8 cellular contexts compared by ENCODE assay signal in genomic region chr12:111368291-111368683, GRCh38. TPM values are rescaled to one million over a fixed set of nuclear protein-coding genes. Genes with fewer than 3 reads are reported as not detected.
A peak's percentile ranks its signal among the peaks of the same experiment; 100 is the strongest.
DNase-seq lines count a peak whose midpoint lies in the region; ATAC-seq, FAIRE-seq and TF ChIP-seq lines count a peak whose summit lies in the region.

No MANE protein-coding gene starts in this region.

- H3K4me1 ChIP-seq in CD8-positive, alpha-beta T cell (ENCODE audit: insufficient read depth, low read length) = peaks cover 20% of the 10 kb centered on the region
- peaks cover 22% of the 10 kb centered on the region for H3K4me1 ChIP-seq in mesenchymal stem cell (ENCODE audit: control insufficient read depth, insufficient read depth, low read depth, low read length)
- H3K4me1 ChIP-seq in aorta (ENCODE audit: control insufficient read depth in 1 of 2, insufficient read depth in 2 of 2, low read length in 2 of 2) = no peaks in the 10 kb centered on the region

- peak overlapping the region; percentile 87 for H2AFZ ChIP-seq in mesenchymal stem cell (ENCODE audit: low read depth, low read length)

- H3K36me3 ChIP-seq in CD8-positive, alpha-beta T cell (ENCODE audit: insufficient read depth, low read length) = no peaks in the 10 kb centered on the region
- peaks cover 17 to 22% of the 10 kb centered on the region in 2 experiments for H3K36me3 ChIP-seq in mesenchymal stem cell (ENCODE audit: control insufficient read depth in 1 of 2, insufficient read depth in 2 of 2, low read depth in 1 of 2, low read length in 2 of 2)
- no peaks in the 10 kb centered on the region for H3K36me3 ChIP-seq in aorta (ENCODE audit: control insufficient read depth in 1 of 2, insufficient read depth in 2 of 2, low read length in 1 of 2)

- H2AK5ac ChIP-seq in mesenchymal stem cell (ENCODE audit: low read length, severe bottlenecking) = no peak overlapping the region

- 4% methylated on average over 13 of the region's 13 CpGs for WGBS in mesenchymal stem cell
- 0 to 1% methylated on average over 13 of the region's 13 CpGs for WGBS in aorta, 2 donors

- H3K9ac ChIP-seq in mesenchymal stem cell (ENCODE audit: low read length) = peak overlapping the region; percentile 89

- in situ Hi-C loops in KBM-7 (cut with MboI; ENCODE audit: low pct_unique_long_range_greater_than_20kb, low sequenced_read_pairs) = no loop called here

- no peak overlapping the region for H2BK5ac ChIP-seq in mesenchymal stem cell (ENCODE audit: low read depth, low read length, poor library complexity, severe bottlenecking)

- peak overlapping the region; percentile 64 for H3K4me3 ChIP-seq in CD8-positive, alpha-beta T cell (ENCODE audit: low read depth, low read length)
- H3K4me3 ChIP-seq in cardiac fibroblast (replicated peaks in 1 of 2; ENCODE audit: low read depth in 2 of 2, low read length in 2 of 2) (peak overlapping the region; percentile 87 to 92), mesenchymal stem cell (ENCODE audit: insufficient read depth in 1 of 2, low read depth in 1 of 2, low read length in 2 of 2) (peak overlapping the region; percentile 94 to 99), aorta (ENCODE audit: low read length in 2 of 2) (peak overlapping the region; percentile 72 to 73)

- no peaks in the 10 kb centered on the region for H3K27me3 ChIP-seq in CD8-positive, alpha-beta T cell (ENCODE audit: insufficient read depth, low read length)
- H3K27me3 ChIP-seq in mesenchymal stem cell (ENCODE audit: control insufficient read depth in 1 of 2, insufficient read depth in 1 of 2, low read length in 2 of 2) (no peaks in the 10 kb centered on the region), aorta (ENCODE audit: control insufficient read depth in 1 of 2, insufficient read depth in 2 of 2, low read length in 1 of 2) (no peaks in the 10 kb centered on the region)

- H2BK12ac ChIP-seq in mesenchymal stem cell (ENCODE audit: low read length in 2 of 2) = no peak overlapping the region

- no peak for FAIRE-seq in HTR-8/SVneo (lab: Jason Lieb, UNC)

- peak; percentile 4 for ATAC-seq in CD8-positive, alpha-beta T cell
- ATAC-seq in aorta (ENCODE audit: low FRiP score) = peak; percentile 26

- intact Hi-C loops in CD8-positive, alpha-beta T cell (cut with DNase I, micrococcal nuclease) = loop anchor here in 1 of 2 experiments (5.0 kb wide), 1 partner anchor 474 kb away; the partner anchor contains the start of gene MAPKAPK5
- intact Hi-C loops in aorta (cut with DNase I) = no loop called here

- no peak overlapping the region for H3K4ac ChIP-seq in mesenchymal stem cell (ENCODE audit: low read depth in 1 of 2, low read length in 2 of 2)

- H3K9me3 Mint-ChIP-seq in CD8-positive, alpha-beta T cell = no peaks in the 10 kb centered on the region

- H3K79me1 ChIP-seq in mesenchymal stem cell (replicated peaks; ENCODE audit: low read length, poor library complexity, severe bottlenecking) = peaks cover 24% of the 10 kb centered on the region

- peak overlapping the region; percentile 42 for H2BK120ac ChIP-seq in mesenchymal stem cell (ENCODE audit: low read depth, low read length)

- H4K8ac ChIP-seq in mesenchymal stem cell (ENCODE audit: low read length) = no peak overlapping the region

- H3K27ac ChIP-seq in CD8-positive, alpha-beta T cell (ENCODE audit: low read depth, low read length) = no peak overlapping the region
- H3K27ac ChIP-seq in mesenchymal stem cell (ENCODE audit: low read length, poor library complexity, severe bottlenecking) = no peak overlapping the region
- H3K27ac ChIP-seq in aorta (ENCODE audit: low read depth in 1 of 2, low read length in 2 of 2) = no peak overlapping the region

- no peak for DNase-seq in CD8-positive, alpha-beta T cell
- DNase-seq in KBM-7 (peak; percentile 27), cardiac fibroblast (ENCODE audit: low read depth in 2 of 2) (peak in 1 of 2 donors; percentile 18), mesenchymal stem cell (peak; percentile 24), aorta (peak in 1 of 2 donors; percentile 60), NOMO-1 (lab: John Stamatoyannopoulos, UW; ENCODE audit: unreplicated experiment in 2 of 2) (no peak), HTR-8/SVneo (ENCODE audit: insufficient read length, low spot score) (no peak), AML-193 (lab: John Stamatoyannopoulos, UW) (no peak)

- TF ChIP-seq CTCF in CD8-positive, alpha-beta T cell (IDR thresholded peaks at IDR 0.05) = no peak
- TF ChIP-seq CTCF in cardiac fibroblast (IDR thresholded peaks at IDR 0.05; ENCODE audit: low read depth, low read length) = no peak

- no peak overlapping the region for H2BK15ac ChIP-seq in mesenchymal stem cell (ENCODE audit: low read depth, poor library complexity, severe bottlenecking)

- peak overlapping the region in 1 of 2 experiments; percentile 23 for H3K18ac ChIP-seq in mesenchymal stem cell (ENCODE audit: low read depth in 1 of 2, low read length in 2 of 2)

- peaks cover 23% of the 10 kb centered on the region for H3K4me1 Mint-ChIP-seq in CD8-positive, alpha-beta T cell (ENCODE audit: low read depth)

- no peaks in the 10 kb centered on the region for H3K9me3 ChIP-seq in CD8-positive, alpha-beta T cell (ENCODE audit: low read length)
- H3K9me3 ChIP-seq in mesenchymal stem cell (ENCODE audit: control insufficient read depth, low read length) (no peaks in the 10 kb centered on the region), aorta (ENCODE audit: control insufficient read depth, low read length) (no peaks in the 10 kb centered on the region)

- no peak overlapping the region for H3K23ac ChIP-seq in mesenchymal stem cell (ENCODE audit: low read length in 2 of 2)

- H3K27ac Mint-ChIP-seq in CD8-positive, alpha-beta T cell = peak overlapping the region; percentile 37

- peak overlapping the region; percentile 89 for H3K4me2 ChIP-seq in mesenchymal stem cell (ENCODE audit: low read length, poor library complexity, severe bottlenecking)

- peak overlapping the region; percentile 74 for H4K91ac ChIP-seq in mesenchymal stem cell (ENCODE audit: low read length)

- H3K4me3 Mint-ChIP-seq in CD8-positive, alpha-beta T cell = peak overlapping the region; percentile 81

- POLR2A ChIA-PET in CD8-positive, alpha-beta T cell (lab: Charles Lee) = no interaction called here

- H3K36me3 Mint-ChIP-seq in CD8-positive, alpha-beta T cell = peaks cover 4% of the 10 kb centered on the region

- no peaks in the 10 kb centered on the region for H3K27me3 Mint-ChIP-seq in CD8-positive, alpha-beta T cell (ENCODE audit: low read depth)

- CTCF ChIA-PET in CD8-positive, alpha-beta T cell (lab: Charles Lee) = interaction anchor here (2.6 kb wide), 1 partner anchor 29 kb away, joined by 15 read pairs; no protein-coding TSS in a partner anchor

- H3K14ac ChIP-seq in mesenchymal stem cell (ENCODE audit: low read length in 2 of 2) = peak overlapping the region in 1 of 2 experiments; percentile 37

RNA-seq across cellular contexts. Expression of gene PHETA1, which starts 0.6 kb away (rescaled TPM):
- total RNA-seq in CD8-positive, alpha-beta T cell = under 1 TPM; 0.79 to 0.83 TPM
- polyA plus RNA-seq in mesenchymal stem cell (2013, experiment 1 of 2) = 6.6 TPM
- 6.5 TPM for polyA plus RNA-seq in mesenchymal stem cell (2013, experiment 2 of 2)
- 10 to 100 TPM in 1 of 2 donors, 1 to 10 TPM in 1; 9.3 to 13.5 TPM for total RNA-seq in aorta
- polyA plus RNA-seq in aorta = 10 to 100 TPM in 1 of 2 donors, 1 to 10 TPM in 1; 6.9 to 12.9 TPM

RNA-seq across cellular contexts. Expression of gene SH2B3, which starts 37.4 kb away (rescaled TPM):
- total RNA-seq in CD8-positive, alpha-beta T cell = 10 to 100 TPM; 48.7 to 48.8 TPM
- polyA plus RNA-seq in mesenchymal stem cell (2013, experiment 1 of 2) = 50.8 TPM
- 50.3 TPM for polyA plus RNA-seq in mesenchymal stem cell (2013, experiment 2 of 2)
- total RNA-seq in aorta = 10 to 100 TPM; 34.4 to 45.5 TPM
- 10 to 100 TPM; 11.4 to 12.6 TPM for polyA plus RNA-seq in aorta

Comparison
In these comparisons a context has a peak if more than half of its experiments do, and no peak if none do; other contexts are left out.
1. DNase-seq: peak in KBM-7 (single experiment) and mesenchymal stem cell (single experiment); none in CD8-positive, alpha-beta T cell (0 of 7), NOMO-1 (0 of 2), HTR-8/SVneo (single experiment) and AML-193 (0 of 2).
2. RNA of gene PHETA1, which starts 0.6 kb away (total RNA-seq): 9.3 to 13.5 TPM in aorta; 0.79 to 0.83 TPM in CD8-positive, alpha-beta T cell; every median in the first group is over 4 times any median in the second.
3. Peak in every context shown above with its lines, with median percentiles within 50 percentile points of each other: H3K4me3 ChIP-seq.